ENCODE assay signal across 26 cellular contexts in genomic region chr11:83610996-83611395, GRCh38.
"Had no signal": no experiment of that assay in that cellular context is flagged by ENCODE, and none has a peak within 500 bp of the region (broad histone marks: within the 10 kb centered on the region; RNA-seq: fewer than 3 reads in every experiment).

No MANE protein-coding gene starts in this region.

- H3K27ac ChIP-seq: breast epithelium, lower lobe of right lung, prostate gland, suprapubic skin had no signal

- H3K9me3 Mint-ChIP-seq: activated B cell treated with CpG ODN at 0.5 μM for 24 hours; activated CD8-positive, alpha-beta T cell treated with anti-CD3 and anti-CD28 coated beads for 36 hours; activated naive CD4-positive, alpha-beta T cell treated with anti-CD3 and anti-CD28 coated beads for 36 hours; activated T-helper 17 cell treated with anti-CD3 and anti-CD28 coated beads, Interleukin-2, amount 50 U/mL, for 72 hours; nephron; type B pancreatic cell had no signal

- H3K4me3 Mint-ChIP-seq: activated B cell treated with CpG ODN at 0.5 μM for 24 hours; activated CD8-positive, alpha-beta T cell treated with anti-CD3 and anti-CD28 coated beads for 36 hours; activated naive CD4-positive, alpha-beta T cell treated with anti-CD3 and anti-CD28 coated beads for 36 hours; activated T-helper 17 cell treated with anti-CD3 and anti-CD28 coated beads, Interleukin-2, amount 50 U/mL, for 72 hours; mesothelial cell of epicardium; nephron; type B pancreatic cell had no signal

- H3K4me1 ChIP-seq: breast epithelium, lower lobe of right lung, prostate gland had no signal

- FAIRE-seq: islet of Langerhans had no signal

- H3K27ac Mint-ChIP-seq: activated B cell treated with CpG ODN at 0.5 μM for 24 hours; activated CD8-positive, alpha-beta T cell treated with anti-CD3 and anti-CD28 coated beads for 36 hours; activated naive CD4-positive, alpha-beta T cell treated with anti-CD3 and anti-CD28 coated beads for 36 hours; activated T-helper 17 cell treated with anti-CD3 and anti-CD28 coated beads, Interleukin-2, amount 50 U/mL, for 72 hours; mesothelial cell of epicardium; nephron; type B pancreatic cell had no signal

- DNase-seq: activated B cell treated with CpG ODN at 0.5 μM for 24 hours; activated CD4-positive, alpha-beta T cell treated with anti-CD3 and anti-CD28 coated beads for 4 hours; activated CD8-positive, alpha-beta T cell treated with anti-CD3 and anti-CD28 coated beads for 36 hours; activated naive CD4-positive, alpha-beta T cell treated with anti-CD3 and anti-CD28 coated beads for 36 hours; activated T-cell treated with anti-CD3 and anti-CD28 coated beads, Interleukin-2, amount 50 U/mL, for 1 hour; aorta; cerebellar nuclear complex; effector CD8-positive, alpha-beta T cell; glutamatergic neuron; left colon; lower lobe of right lung; nucleus accumbens; right cardiac atrium; stimulated activated CD4-positive, alpha-beta T cell treated with anti-CD3 and anti-CD28 coated beads, Interleukin-2, amount 100 ng/mL, for 24 hours; stimulated activated naive CD8-positive, alpha-beta T cell treated with anti-CD3 and anti-CD28 coated beads, Interleukin-15, Interleukin-2, amounts not matched to agents 100 U/mL and 50 U/mL, for 24 hours; T-helper 1 cell; T-helper 9 cell had no signal

- H3K9me3 ChIP-seq: breast epithelium, lower lobe of right lung, prostate gland, suprapubic skin had no signal

- H3K36me3 Mint-ChIP-seq: mesothelial cell of epicardium, type B pancreatic cell had no signal

- ATAC-seq: activated CD8-positive, alpha-beta T cell treated with anti-CD3 and anti-CD28 coated beads for 36 hours; activated T-helper 17 cell treated with anti-CD3 and anti-CD28 coated beads, Interleukin-2, amount 50 U/mL, for 72 hours; esophagus mucosa; left colon; lower lobe of right lung; right cardiac atrium; stimulated activated naive CD8-positive, alpha-beta T cell treated with anti-CD3 and anti-CD28 coated beads, Interleukin-15, Interleukin-2, amounts not matched to agents 100 U/mL and 50 U/mL, for 24 hours had no signal

- H3K4me1 Mint-ChIP-seq: activated T-helper 17 cell treated with anti-CD3 and anti-CD28 coated beads, Interleukin-2, amount 50 U/mL, for 72 hours; nephron had no signal

- H3K4me3 ChIP-seq: breast epithelium, lower lobe of right lung, prostate gland, suprapubic skin had no signal

- H3K27me3 ChIP-seq: breast epithelium, suprapubic skin had no signal

- H3K27me3 Mint-ChIP-seq: activated B cell treated with CpG ODN at 0.5 μM for 24 hours, type B pancreatic cell had no signal

- H3K36me3 ChIP-seq: breast epithelium, lower lobe of right lung, prostate gland, suprapubic skin had no signal
